8 cellular contexts compared by ENCODE assay signal in genomic region chr10:72260215-72260587, GRCh38. TPM values are rescaled to one million over a fixed set of nuclear protein-coding genes. Genes with fewer than 3 reads are reported as not detected.
DNase-seq lines count a peak whose midpoint lies in the region; ATAC-seq and TF ChIP-seq lines count a peak whose summit lies in the region.

No MANE protein-coding gene starts in this region.

- peak overlapping the region; percentile 89 to 91 for H3K4me3 Mint-ChIP-seq in effector memory CD8-positive, alpha-beta T cell

- no peaks in the 10 kb centered on the region for H3K9me3 Mint-ChIP-seq in effector memory CD8-positive, alpha-beta T cell

- no peak for ATAC-seq in effector memory CD8-positive, alpha-beta T cell (replicated peaks)
- no peak for ATAC-seq in GM18858 (IDR thresholded peaks at IDR 0.05; ENCODE audit: unreplicated experiment)

- peak overlapping the region; percentile 95 to 99 for H3K27ac Mint-ChIP-seq in effector memory CD8-positive, alpha-beta T cell

- no peaks in the 10 kb centered on the region for H3K79me2 ChIP-seq in OCI-LY1 (ENCODE audit: insufficient read depth, low read length)
- no peaks in the 10 kb centered on the region for H3K79me2 ChIP-seq in neural cell (replicated peaks; ENCODE audit: insufficient read depth, low read length)

- H3K4me2 ChIP-seq in BLaER1 treated with 17β-estradiol and CSF1 and Interleukin-3, amounts not matched to agents 10 nM and 100 nM: peak overlapping the region; percentile 73 to 97 (median 92)
- H3K4me2 ChIP-seq in OCI-LY1 (ENCODE audit: low read length) (peak overlapping the region; percentile 70), neural cell (ENCODE audit: low read length) (peak overlapping the region; percentile 45)

- no peak for TF ChIP-seq CTCF in OCI-LY1 (IDR thresholded peaks at IDR 0.05; ENCODE audit: low read length)
- no peak for TF ChIP-seq CTCF in neural cell (IDR thresholded peaks at IDR 0.05; ENCODE audit: poor library complexity, severe bottlenecking)

- H3K36me3 Mint-ChIP-seq in effector memory CD8-positive, alpha-beta T cell (ENCODE audit: insufficient read depth): peaks cover 15% of the 10 kb centered on the region

- TF ChIP-seq EP300 in neural cell (conservative IDR thresholded peaks at IDR 0.05; ENCODE audit: poor library complexity, severe bottlenecking): no peak

- H3F3A ChIP-seq in OCI-LY1 (ENCODE audit: insufficient read depth, low read length): no peaks in the 10 kb centered on the region
- H3F3A ChIP-seq in neural cell (ENCODE audit: insufficient read depth, low read length, poor library complexity, severe bottlenecking): peaks cover 3% of the 10 kb centered on the region

- no peaks in the 10 kb centered on the region for H3K36me3 ChIP-seq in BLaER1 treated with 17β-estradiol and CSF1 and Interleukin-3, amounts not matched to agents 10 nM and 100 nM
- no peaks in the 10 kb centered on the region for H3K36me3 ChIP-seq in OCI-LY1 (ENCODE audit: insufficient read depth, low read length)
- no peaks in the 10 kb centered on the region for H3K36me3 ChIP-seq in neural cell (ENCODE audit: insufficient read depth, low read length)

- H4K20me1 ChIP-seq in BLaER1 treated with 17β-estradiol and CSF1 and Interleukin-3, amounts not matched to agents 10 nM and 100 nM: no peaks in the 10 kb centered on the region
- H4K20me1 ChIP-seq in OCI-LY1 (ENCODE audit: insufficient read depth, low read length) (no peaks in the 10 kb centered on the region), neural cell (ENCODE audit: insufficient read depth) (no peaks in the 10 kb centered on the region)

- peak overlapping the region; percentile 77 to 95 (median 85) for H3K27ac ChIP-seq in BLaER1 treated with 17β-estradiol and CSF1 and Interleukin-3, amounts not matched to agents 10 nM and 100 nM
- H3K27ac ChIP-seq in OCI-LY1 (ENCODE audit: low read depth, low read length, poor library complexity, severe bottlenecking) (peak overlapping the region; percentile 90), neural cell (ENCODE audit: low read length) (peak overlapping the region; percentile 60)

- TF ChIP-seq RAD21 in neural cell (conservative IDR thresholded peaks at IDR 0.05): no peak

- H2AFZ ChIP-seq in OCI-LY1 (ENCODE audit: low read length) (no peak overlapping the region), neural cell (ENCODE audit: low read depth, low read length) (peak overlapping the region; percentile 85)

- DNase-seq in effector memory CD8-positive, alpha-beta T cell: no peak
- DNase-seq in posterior vena cava (ENCODE audit: low spot score) (no peak), cortex of kidney (lab: John Stamatoyannopoulos, UW) (no peak)
- no peak for DNase-seq in stimulated activated CD4-positive, alpha-beta T cell treated with anti-CD3 and anti-CD28 coated beads, Interleukin-2, amount 100 ng/mL, for 48 hours

- peak overlapping the region in 9 of 10 experiments; percentile 53 to 73 (median 61); a peak in 14 of 20 replicates for H3K4me3 ChIP-seq in BLaER1 treated with 17β-estradiol and CSF1 and Interleukin-3, amounts not matched to agents 10 nM and 100 nM
- H3K4me3 ChIP-seq in OCI-LY1 (ENCODE audit: low read depth, low read length, poor library complexity, severe bottlenecking) (peak overlapping the region; percentile 57), neural cell (ENCODE audit: low read length) (peak overlapping the region; percentile 68)

- no peaks in the 10 kb centered on the region for H3K9me3 ChIP-seq in BLaER1 treated with 17β-estradiol and CSF1 and Interleukin-3, amounts not matched to agents 10 nM and 100 nM (replicated peaks in 1 of 11)
- H3K9me3 ChIP-seq in OCI-LY1 (ENCODE audit: low read length) (no peaks in the 10 kb centered on the region), neural cell (ENCODE audit: low read length) (no peaks in the 10 kb centered on the region)

- peaks cover 47 to 51% of the 10 kb centered on the region in 2 donors for H3K4me1 Mint-ChIP-seq in effector memory CD8-positive, alpha-beta T cell (ENCODE audit: low read depth in 2 of 2)

- H3K4me1 ChIP-seq in BLaER1 treated with 17β-estradiol and CSF1 and Interleukin-3, amounts not matched to agents 10 nM and 100 nM: peaks cover 91 to 100% (median 98%) of the 10 kb centered on the region in 10 experiments
- H3K4me1 ChIP-seq in OCI-LY1 (ENCODE audit: insufficient read depth, low read length, severe bottlenecking): peaks cover 59% of the 10 kb centered on the region

- no peaks in the 10 kb centered on the region for H3K27me3 Mint-ChIP-seq in effector memory CD8-positive, alpha-beta T cell

- H3K9me2 ChIP-seq in OCI-LY1 (ENCODE audit: low read depth, low read length) (no peaks in the 10 kb centered on the region), neural cell (ENCODE audit: insufficient read depth, low read length) (no peaks in the 10 kb centered on the region)

- H3K27me3 ChIP-seq in BLaER1 treated with 17β-estradiol and CSF1 and Interleukin-3, amounts not matched to agents 10 nM and 100 nM: no peaks in the 10 kb centered on the region
- no peaks in the 10 kb centered on the region for H3K27me3 ChIP-seq in OCI-LY1 (ENCODE audit: insufficient read depth, low read length)
- no peaks in the 10 kb centered on the region for H3K27me3 ChIP-seq in neural cell (ENCODE audit: insufficient read depth, low read depth, low read length)

- intact Hi-C loops in posterior vena cava (cut with DNase I): no loop called here

- peak overlapping the region; percentile 72 to 85 (median 79); a peak in 21 of 22 replicates for H3K9ac ChIP-seq in BLaER1 treated with 17β-estradiol and CSF1 and Interleukin-3, amounts not matched to agents 10 nM and 100 nM
- H3K9ac ChIP-seq in OCI-LY1 (ENCODE audit: low read length): peak overlapping the region; percentile 71
- H3K9ac ChIP-seq in neural cell (ENCODE audit: low read length): peak overlapping the region; percentile 70

TF ChIP-seq in neural cell, 6 proteins besides CTCF, POLR2A, EP300 and RAD21:
- no peak for TF ChIP-seq POLR2AphosphoS5 (IDR thresholded peaks at IDR 0.05)
- TF ChIP-seq, protein P1, sequence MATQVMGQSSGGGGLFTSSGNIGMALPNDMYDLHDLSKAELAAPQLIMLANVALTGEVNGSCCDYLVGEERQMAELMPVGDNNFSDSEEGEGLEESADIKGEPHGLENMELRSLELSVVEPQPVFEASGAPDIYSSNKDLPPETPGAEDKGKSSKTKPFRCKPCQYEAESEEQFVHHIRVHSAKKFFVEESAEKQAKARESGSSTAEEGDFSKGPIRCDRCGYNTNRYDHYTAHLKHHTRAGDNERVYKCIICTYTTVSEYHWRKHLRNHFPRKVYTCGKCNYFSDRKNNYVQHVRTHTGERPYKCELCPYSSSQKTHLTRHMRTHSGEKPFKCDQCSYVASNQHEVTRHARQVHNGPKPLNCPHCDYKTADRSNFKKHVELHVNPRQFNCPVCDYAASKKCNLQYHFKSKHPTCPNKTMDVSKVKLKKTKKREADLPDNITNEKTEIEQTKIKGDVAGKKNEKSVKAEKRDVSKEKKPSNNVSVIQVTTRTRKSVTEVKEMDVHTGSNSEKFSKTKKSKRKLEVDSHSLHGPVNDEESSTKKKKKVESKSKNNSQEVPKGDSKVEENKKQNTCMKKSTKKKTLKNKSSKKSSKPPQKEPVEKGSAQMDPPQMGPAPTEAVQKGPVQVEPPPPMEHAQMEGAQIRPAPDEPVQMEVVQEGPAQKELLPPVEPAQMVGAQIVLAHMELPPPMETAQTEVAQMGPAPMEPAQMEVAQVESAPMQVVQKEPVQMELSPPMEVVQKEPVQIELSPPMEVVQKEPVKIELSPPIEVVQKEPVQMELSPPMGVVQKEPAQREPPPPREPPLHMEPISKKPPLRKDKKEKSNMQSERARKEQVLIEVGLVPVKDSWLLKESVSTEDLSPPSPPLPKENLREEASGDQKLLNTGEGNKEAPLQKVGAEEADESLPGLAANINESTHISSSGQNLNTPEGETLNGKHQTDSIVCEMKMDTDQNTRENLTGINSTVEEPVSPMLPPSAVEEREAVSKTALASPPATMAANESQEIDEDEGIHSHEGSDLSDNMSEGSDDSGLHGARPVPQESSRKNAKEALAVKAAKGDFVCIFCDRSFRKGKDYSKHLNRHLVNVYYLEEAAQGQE (IDR thresholded peaks at IDR 0.05; ENCODE audit: borderline replicate concordance): no peak
- TF ChIP-seq SMC3 (conservative IDR thresholded peaks at IDR 0.05; ENCODE audit: poor library complexity): no peak
- TF ChIP-seq TAF1 (IDR thresholded peaks at IDR 0.05; ENCODE audit: low read depth): no peak
- TF ChIP-seq EZH2 (IDR thresholded peaks at IDR 0.05; ENCODE audit: borderline replicate concordance, insufficient read depth, low read length, poor library complexity, severe bottlenecking): no peak
- TF ChIP-seq MXI1 (conservative IDR thresholded peaks at IDR 0.05; ENCODE audit: poor library complexity, severe bottlenecking): no peak

RNA-seq across cellular contexts. Expression of gene DDIT4, which starts 13.5 kb away (rescaled TPM):
- 29.7 and 29.9 TPM in 2 replicates for polyA plus RNA-seq in neural cell
- polyA minus RNA-seq in neural cell: 39.1 and 52.6 TPM in 2 replicates
- 100 to 1,000 TPM; 208 to 244 TPM for total RNA-seq in posterior vena cava

RNA-seq across cellular contexts. Expression of gene ASCC1, which starts 44.1 kb away (rescaled TPM):
- 39.6 and 41.1 TPM in 2 replicates for polyA plus RNA-seq in neural cell
- polyA minus RNA-seq in neural cell: 49.2 and 52.3 TPM in 2 replicates
- 10 to 100 TPM; 28.3 to 37.7 TPM for total RNA-seq in posterior vena cava

RNA-seq across cellular contexts. Expression of gene ANAPC16, which starts 44.4 kb away (rescaled TPM):
- 209 and 212 TPM in 2 replicates for polyA plus RNA-seq in neural cell
- 59.9 and 75.9 TPM in 2 replicates for polyA minus RNA-seq in neural cell
- total RNA-seq in posterior vena cava: 10 to 100 TPM; 77.4 to 95.3 TPM
